Comparison of ENCODE assay signal across 37 cellular contexts in genomic region chr11:11356842-11357241, GRCh38.
"Had no signal": no experiment of that assay in that cellular context is flagged by ENCODE, and none has a peak within 500 bp of the region (broad histone marks: within the 10 kb centered on the region; RNA-seq: fewer than 3 reads in every experiment).

No MANE protein-coding gene starts in this region.

- H3K4me1 ChIP-seq: ascending aorta had no signal

- H3K36me3 ChIP-seq: ascending aorta, cardiac muscle cell had no signal

- H3K9me3 Mint-ChIP-seq: activated B cell treated with CpG ODN at 0.5 μM for 24 hours; activated CD4-positive, alpha-beta memory T cell treated with anti-CD3 and anti-CD28 coated beads for 36 hours; activated CD4-positive, alpha-beta T cell treated with anti-CD3 and anti-CD28 coated beads, Interleukin-2, amount 10 ng/mL, durations not matched to agents 24 days and 14 days; activated CD8-positive, alpha-beta T cell treated with anti-CD3 and anti-CD28 coated beads for 36 hours; activated naive CD4-positive, alpha-beta T cell treated with anti-CD3 and anti-CD28 coated beads, Interleukin-2, amount 10 ng/mL, durations not matched to agents 7 days and 5 days; activated naive CD4-positive, alpha-beta T cell treated with anti-CD3 and anti-CD28 coated beads, Interleukin-2, amount 50 U/mL, for 24 hours; activated naive CD8-positive, alpha-beta T cell treated with anti-CD3 and anti-CD28 coated beads, Interleukin-2, amount 10 ng/mL, durations not matched to agents 7 days and 5 days; activated naive CD8-positive, alpha-beta T cell treated with anti-CD3 and anti-CD28 coated beads, Interleukin-2, amount 50 U/mL, for 24 hours; activated T-cell treated with anti-CD3 and anti-CD28 coated beads, Interleukin-2, amount 50 U/mL, for 24 hours; activated T-helper 1 cell treated with anti-CD3 and anti-CD28 coated beads, Interleukin-12 subunit alpha, Interleukin-12 subunit beta, Interleukin-2, Interleukin-4 antibody, amounts not matched to agents 30 ng/mL and 10 ng/mL and 1 ng/mL, durations not matched to agents 14 hours and 24 hours and 36 hours; activated T-helper 17 cell treated with anti-CD3 and anti-CD28 coated beads, Interleukin-2, amount 50 U/mL, for 72 hours; central memory CD8-positive, alpha-beta T cell; T-helper 1 cell treated with Interleukin-12 subunit alpha and Interleukin-12 subunit beta and Interleukin-4 antibody, amounts not matched to agents 30 μg/mL and 1 μg/mL, for 36 hours; T-helper 2 cell treated with Interferon-gamma antibody and Interleukin-4, amounts not matched to agents 5 μg/mL and 100 μg/mL, for 36 hours had no signal

- H3K4me1 Mint-ChIP-seq: activated B cell treated with CpG ODN at 0.5 μM for 24 hours; activated CD4-positive, alpha-beta T cell treated with anti-CD3 and anti-CD28 coated beads, Interleukin-2, amount 10 ng/mL, durations not matched to agents 24 days and 14 days; activated naive CD4-positive, alpha-beta T cell treated with anti-CD3 and anti-CD28 coated beads, Interleukin-2, amount 10 ng/mL, durations not matched to agents 7 days and 5 days; activated naive CD4-positive, alpha-beta T cell treated with anti-CD3 and anti-CD28 coated beads, Interleukin-2, amount 50 U/mL, for 24 hours; activated naive CD8-positive, alpha-beta T cell treated with anti-CD3 and anti-CD28 coated beads, Interleukin-2, amount 10 ng/mL, durations not matched to agents 7 days and 5 days; activated naive CD8-positive, alpha-beta T cell treated with anti-CD3 and anti-CD28 coated beads, Interleukin-2, amount 50 U/mL, for 24 hours; activated T-helper 17 cell treated with anti-CD3 and anti-CD28 coated beads, Interleukin-2, amount 50 U/mL, for 72 hours; central memory CD8-positive, alpha-beta T cell had no signal

- H3K36me3 Mint-ChIP-seq: activated CD4-positive, alpha-beta memory T cell treated with anti-CD3 and anti-CD28 coated beads for 36 hours; activated naive CD4-positive, alpha-beta T cell treated with anti-CD3 and anti-CD28 coated beads, Interleukin-2, amount 10 ng/mL, durations not matched to agents 7 days and 5 days; activated naive CD4-positive, alpha-beta T cell treated with anti-CD3 and anti-CD28 coated beads, Interleukin-2, amount 50 U/mL, for 24 hours; activated naive CD8-positive, alpha-beta T cell; activated naive CD8-positive, alpha-beta T cell treated with anti-CD3 and anti-CD28 coated beads, Interleukin-2, amount 10 ng/mL, durations not matched to agents 7 days and 5 days had no signal

- H3K9me3 ChIP-seq: ascending aorta had no signal

- DNase-seq: activated B cell treated with CpG ODN at 0.5 μM for 24 hours; activated CD4-positive, alpha-beta memory T cell treated with anti-CD3 and anti-CD28 coated beads for 36 hours; activated CD4-positive, alpha-beta T cell treated with anti-CD3 and anti-CD28 coated beads for 4 hours; activated CD4-positive, alpha-beta T cell treated with anti-CD3 and anti-CD28 coated beads, Interleukin-2, amount 10 ng/mL, durations not matched to agents 24 days and 14 days; activated CD4-positive, alpha-beta T cell treated with anti-CD3 and anti-CD28 coated beads, Interleukin-2, amount 50 U/mL, for 1 hour; activated CD4-positive, alpha-beta T cell treated with anti-CD3 and anti-CD28 coated beads, Interleukin-2, amount 50 U/mL, for 4 hours; activated CD4-positive, CD25-positive, alpha-beta regulatory T cell treated with anti-CD3 and anti-CD28 coated beads, Interleukin-2, amount 50 U/mL, for 72 hours; activated CD8-positive, alpha-beta memory T cell treated with anti-CD3 and anti-CD28 coated beads, Interleukin-2, amount 50 U/mL, for 4 hours; activated CD8-positive, alpha-beta T cell treated with anti-CD3 and anti-CD28 coated beads for 36 hours; activated gamma-delta T cell; activated naive CD4-positive, alpha-beta T cell treated with anti-CD3 and anti-CD28 coated beads, Interleukin-2, amount 10 ng/mL, durations not matched to agents 7 days and 5 days; activated naive CD4-positive, alpha-beta T cell treated with Interleukin-2 at 50 U/mL for 16 hours; activated naive CD8-positive, alpha-beta T cell treated with anti-CD3 and anti-CD28 coated beads, Interleukin-2, amount 10 ng/mL, durations not matched to agents 7 days and 5 days; activated naive CD8-positive, alpha-beta T cell treated with anti-CD3 and anti-CD28 coated beads, Interleukin-2, amount 50 U/mL, for 24 hours; activated T-cell treated with anti-CD3 and anti-CD28 coated beads for 4 hours; activated T-cell treated with anti-CD3 and anti-CD28 coated beads, Interleukin-2, amount 50 U/mL, for 24 hours; activated T-cell treated with anti-CD3 and anti-CD28 coated beads, Interleukin-2, amount 50 U/mL, for 48 hours; amygdala; anterior cingulate cortex; caudate nucleus; cerebellar nuclear complex; T-helper 1 cell; T-helper 2 cell; T-helper 9 cell had no signal

- H3K27ac Mint-ChIP-seq: activated B cell treated with CpG ODN at 0.5 μM for 24 hours; activated CD4-positive, alpha-beta memory T cell treated with anti-CD3 and anti-CD28 coated beads for 36 hours; activated CD4-positive, alpha-beta T cell treated with anti-CD3 and anti-CD28 coated beads, Interleukin-2, amount 10 ng/mL, durations not matched to agents 24 days and 14 days; activated CD8-positive, alpha-beta T cell treated with anti-CD3 and anti-CD28 coated beads for 36 hours; activated naive CD4-positive, alpha-beta T cell treated with anti-CD3 and anti-CD28 coated beads, Interleukin-2, amount 10 ng/mL, durations not matched to agents 7 days and 5 days; activated naive CD4-positive, alpha-beta T cell treated with anti-CD3 and anti-CD28 coated beads, Interleukin-2, amount 50 U/mL, for 24 hours; activated naive CD8-positive, alpha-beta T cell; activated naive CD8-positive, alpha-beta T cell treated with anti-CD3 and anti-CD28 coated beads, Interleukin-2, amount 10 ng/mL, durations not matched to agents 7 days and 5 days; activated naive CD8-positive, alpha-beta T cell treated with anti-CD3 and anti-CD28 coated beads, Interleukin-2, amount 50 U/mL, for 24 hours; activated T-cell treated with anti-CD3 and anti-CD28 coated beads, Interleukin-2, amount 50 U/mL, for 24 hours; activated T-helper 1 cell treated with anti-CD3 and anti-CD28 coated beads, Interleukin-12 subunit alpha, Interleukin-12 subunit beta, Interleukin-2, Interleukin-4 antibody, amounts not matched to agents 30 ng/mL and 10 ng/mL and 1 ng/mL, durations not matched to agents 14 hours and 24 hours and 36 hours; activated T-helper 17 cell treated with anti-CD3 and anti-CD28 coated beads, Interleukin-2, amount 50 U/mL, for 72 hours; brain; T-helper 1 cell treated with Interleukin-12 subunit alpha and Interleukin-12 subunit beta and Interleukin-4 antibody, amounts not matched to agents 30 μg/mL and 1 μg/mL, for 36 hours; T-helper 2 cell treated with Interferon-gamma antibody and Interleukin-4, amounts not matched to agents 5 μg/mL and 100 μg/mL, for 36 hours had no signal

- FAIRE-seq: bronchial epithelial cell, TTC549 had no signal

- H3K27me3 ChIP-seq: ascending aorta had no signal

- ATAC-seq: activated CD8-positive, alpha-beta T cell treated with anti-CD3 and anti-CD28 coated beads for 36 hours; activated naive CD8-positive, alpha-beta T cell treated with anti-CD3 and anti-CD28 coated beads, Interleukin-2, amount 50 U/mL, for 24 hours; activated T-helper 17 cell treated with anti-CD3 and anti-CD28 coated beads, Interleukin-2, amount 50 U/mL, for 72 hours had no signal

- H3K4me3 ChIP-seq: ascending aorta, cardiac muscle cell had no signal

- H3K27ac ChIP-seq: ascending aorta, cardiac muscle cell, VCaP had no signal

- H3K4me3 Mint-ChIP-seq: activated B cell treated with CpG ODN at 0.5 μM for 24 hours; activated CD4-positive, alpha-beta memory T cell treated with anti-CD3 and anti-CD28 coated beads for 36 hours; activated CD4-positive, alpha-beta T cell treated with anti-CD3 and anti-CD28 coated beads, Interleukin-2, amount 10 ng/mL, durations not matched to agents 24 days and 14 days; activated CD8-positive, alpha-beta T cell treated with anti-CD3 and anti-CD28 coated beads for 36 hours; activated naive CD4-positive, alpha-beta T cell treated with anti-CD3 and anti-CD28 coated beads, Interleukin-2, amount 10 ng/mL, durations not matched to agents 7 days and 5 days; activated naive CD4-positive, alpha-beta T cell treated with anti-CD3 and anti-CD28 coated beads, Interleukin-2, amount 50 U/mL, for 24 hours; activated naive CD8-positive, alpha-beta T cell; activated naive CD8-positive, alpha-beta T cell treated with anti-CD3 and anti-CD28 coated beads, Interleukin-2, amount 10 ng/mL, durations not matched to agents 7 days and 5 days; activated naive CD8-positive, alpha-beta T cell treated with anti-CD3 and anti-CD28 coated beads, Interleukin-2, amount 50 U/mL, for 24 hours; activated T-cell treated with anti-CD3 and anti-CD28 coated beads, Interleukin-2, amount 50 U/mL, for 24 hours; activated T-helper 1 cell treated with anti-CD3 and anti-CD28 coated beads, Interleukin-12 subunit alpha, Interleukin-12 subunit beta, Interleukin-2, Interleukin-4 antibody, amounts not matched to agents 30 ng/mL and 10 ng/mL and 1 ng/mL, durations not matched to agents 14 hours and 24 hours and 36 hours; activated T-helper 17 cell treated with anti-CD3 and anti-CD28 coated beads, Interleukin-2, amount 50 U/mL, for 72 hours; brain; central memory CD8-positive, alpha-beta T cell; T-helper 1 cell treated with Interleukin-12 subunit alpha and Interleukin-12 subunit beta and Interleukin-4 antibody, amounts not matched to agents 30 μg/mL and 1 μg/mL, for 36 hours; T-helper 2 cell treated with Interferon-gamma antibody and Interleukin-4, amounts not matched to agents 5 μg/mL and 100 μg/mL, for 36 hours had no signal
